In the genomic region with DNA sequence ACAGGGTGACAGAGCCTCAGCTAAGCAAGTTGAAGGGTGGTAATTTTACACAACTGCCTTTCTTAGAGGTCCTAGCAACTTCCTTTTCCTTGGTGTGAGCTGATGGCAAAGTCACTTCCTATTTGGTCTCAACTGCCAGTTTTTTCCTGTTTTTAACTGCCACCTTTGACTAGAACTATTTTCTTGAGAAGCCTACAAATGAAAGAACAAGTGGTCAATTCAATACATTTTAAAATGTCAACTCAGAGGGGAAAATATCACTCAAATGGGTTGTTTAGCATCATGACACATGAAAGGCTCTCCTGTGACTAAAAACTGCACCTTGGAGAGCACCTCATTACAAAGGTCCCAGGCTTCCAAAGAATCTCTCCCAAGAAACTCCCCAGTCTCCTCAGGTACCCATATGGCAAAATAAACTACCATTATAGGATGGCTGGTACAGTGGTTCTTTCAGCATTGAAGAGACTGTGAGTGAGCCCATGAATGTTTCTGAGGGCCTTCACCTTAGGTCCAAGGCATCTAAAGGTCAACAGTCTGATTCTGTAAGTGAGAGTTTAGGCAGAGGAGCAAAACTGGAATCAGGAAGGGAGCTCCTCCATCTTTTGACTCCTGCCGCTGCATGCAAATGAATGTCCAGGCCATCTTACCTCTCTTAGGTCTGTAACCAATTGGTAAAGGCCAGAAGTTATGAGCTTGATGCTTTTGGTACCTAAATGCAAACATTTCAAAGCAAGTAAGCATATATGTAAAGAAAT, we compare ENCODE assay signal across 14 cellular contexts. TPM values are rescaled to one million over a fixed set of nuclear protein-coding genes. Genes with fewer than 3 reads are reported as not detected.
A peak's percentile ranks its signal among the peaks of the same experiment; 100 is the strongest.
DNase-seq lines count a peak whose midpoint lies in the region; ATAC-seq and TF ChIP-seq lines count a peak whose summit lies in the region.
"Had no signal": no experiment of that assay in that cellular context is flagged by ENCODE, and none has a peak within 500 bp of the region (broad histone marks: within the 10 kb centered on the region; RNA-seq: fewer than 3 reads in every experiment).

No MANE protein-coding gene starts in this region.

- TF ChIP-seq CTCF in OCI-LY7 (conservative IDR thresholded peaks at IDR 0.05; ENCODE audit: low read length) = no peak

- H3K4me2 ChIP-seq in OCI-LY7 (ENCODE audit: low read length) = peak overlapping the region; percentile 57
- H3K4me2 ChIP-seq: PC-9 had no signal

- H3K27ac ChIP-seq in OCI-LY7 (ENCODE audit: low read depth, low read length, poor library complexity, severe bottlenecking) = peak overlapping the region; percentile 47
- H3K27ac ChIP-seq: PC-9, skin epidermis had no signal

- H3K36me3 Mint-ChIP-seq in activated naive CD4-positive, alpha-beta T cell treated with anti-CD3 and anti-CD28 coated beads, Interleukin-2, amount 10 ng/mL, durations not matched to agents 7 days and 5 days = no peaks in the 10 kb centered on the region
- H3K36me3 Mint-ChIP-seq in activated naive CD8-positive, alpha-beta T cell treated with anti-CD3 and anti-CD28 coated beads, Interleukin-2, amount 10 ng/mL, durations not matched to agents 7 days and 5 days = peaks cover 2% of the 10 kb centered on the region

- no peak for DNase-seq in activated naive CD4-positive, alpha-beta T cell treated with anti-CD3 and anti-CD28 coated beads, Interleukin-2, amount 10 ng/mL, durations not matched to agents 7 days and 5 days
- no peak for DNase-seq in activated naive CD4-positive, alpha-beta T cell treated with anti-CD3 and anti-CD28 coated beads, Interleukin-2, amount 50 U/mL, for 16 hours
- peak; percentile 40 for DNase-seq in OCI-LY7 (ENCODE audit: low spot score)
- no peak for DNase-seq in activated naive CD8-positive, alpha-beta T cell treated with anti-CD3 and anti-CD28 coated beads, Interleukin-2, amount 10 ng/mL, durations not matched to agents 7 days and 5 days
- DNase-seq in NCI-H1436 treated with DMSO at 0.1 percent for 48 hours (lab: John Stamatoyannopoulos, UW) = no peak
- DNase-seq in stimulated activated CD4-positive, alpha-beta T cell treated with anti-CD3 and anti-CD28 coated beads, Interleukin-4, amount 100 ng/mL, for 1 hour = no peak
- no peak for DNase-seq in D341Med (ENCODE audit: low spot score)
- DNase-seq: central memory CD4-positive, alpha-beta T cell; DMS153; NCI-H1417; NCI-H226; PC-9 had no signal

- no TSS peak for BruUV-seq in OCI-LY7 (replicated peaks; lab: Mats Ljungman, UMichigan)

- peak overlapping the region; percentile 18 for H3K4me3 ChIP-seq in OCI-LY7 (ENCODE audit: low read depth, low read length, poor library complexity, severe bottlenecking)
- H3K4me3 ChIP-seq: PC-9, skin epidermis had no signal

- H3K4me1 ChIP-seq in OCI-LY7 (ENCODE audit: insufficient read depth, low read length, poor library complexity, severe bottlenecking) = peaks cover 20% of the 10 kb centered on the region

- H3K9me2 ChIP-seq in OCI-LY7 (ENCODE audit: insufficient read depth, low read length) = no peaks in the 10 kb centered on the region

- peak overlapping the region; percentile 78 for H3K27ac Mint-ChIP-seq in activated naive CD4-positive, alpha-beta T cell treated with anti-CD3 and anti-CD28 coated beads, Interleukin-2, amount 10 ng/mL, durations not matched to agents 7 days and 5 days
- peak overlapping the region; percentile 81 for H3K27ac Mint-ChIP-seq in activated naive CD8-positive, alpha-beta T cell treated with anti-CD3 and anti-CD28 coated beads, Interleukin-2, amount 10 ng/mL, durations not matched to agents 7 days and 5 days

- H4K20me1 ChIP-seq in OCI-LY7 (ENCODE audit: insufficient read depth, low read length) = no peaks in the 10 kb centered on the region

- H3K27me3 Mint-ChIP-seq in activated naive CD4-positive, alpha-beta T cell treated with anti-CD3 and anti-CD28 coated beads, Interleukin-2, amount 10 ng/mL, durations not matched to agents 7 days and 5 days = no peaks in the 10 kb centered on the region
- H3K27me3 Mint-ChIP-seq in activated naive CD8-positive, alpha-beta T cell treated with anti-CD3 and anti-CD28 coated beads, Interleukin-2, amount 10 ng/mL, durations not matched to agents 7 days and 5 days = no peaks in the 10 kb centered on the region

- intact Hi-C loops in OCI-LY7 (cut with micrococcal nuclease; ENCODE audit: unreplicated experiment) = no loop called here

- H3K9me3 ChIP-seq in OCI-LY7 (ENCODE audit: low read length) = no peaks in the 10 kb centered on the region

- no peaks in the 10 kb centered on the region for H3K9me3 Mint-ChIP-seq in activated naive CD4-positive, alpha-beta T cell treated with anti-CD3 and anti-CD28 coated beads, Interleukin-2, amount 10 ng/mL, durations not matched to agents 7 days and 5 days
- no peaks in the 10 kb centered on the region for H3K9me3 Mint-ChIP-seq in activated naive CD8-positive, alpha-beta T cell treated with anti-CD3 and anti-CD28 coated beads, Interleukin-2, amount 10 ng/mL, durations not matched to agents 7 days and 5 days

- CTCF ChIA-PET in activated naive CD4-positive, alpha-beta T cell treated with anti-CD3 and anti-CD28 coated beads, Interleukin-2, amount 10 ng/mL, durations not matched to agents 7 days and 5 days (lab: Charles Lee) = no interaction called here
- CTCF ChIA-PET in OCI-LY7 (lab: Charles Lee; ENCODE audit: unreplicated experiment) = no interaction called here

- peak overlapping the region; percentile 78; the same call in 1 of the 2 replicates for H2AFZ ChIP-seq in OCI-LY7 (ENCODE audit: low read length)
- H2AFZ ChIP-seq: PC-9 had no signal

- H3K4me3 Mint-ChIP-seq in activated naive CD4-positive, alpha-beta T cell treated with anti-CD3 and anti-CD28 coated beads, Interleukin-2, amount 10 ng/mL, durations not matched to agents 7 days and 5 days = no peak overlapping the region
- H3K4me3 Mint-ChIP-seq in activated naive CD8-positive, alpha-beta T cell treated with anti-CD3 and anti-CD28 coated beads, Interleukin-2, amount 10 ng/mL, durations not matched to agents 7 days and 5 days = peak overlapping the region; percentile 49

- peaks cover 28% of the 10 kb centered on the region for H3K4me1 Mint-ChIP-seq in activated naive CD4-positive, alpha-beta T cell treated with anti-CD3 and anti-CD28 coated beads, Interleukin-2, amount 10 ng/mL, durations not matched to agents 7 days and 5 days
- H3K4me1 Mint-ChIP-seq in activated naive CD8-positive, alpha-beta T cell treated with anti-CD3 and anti-CD28 coated beads, Interleukin-2, amount 10 ng/mL, durations not matched to agents 7 days and 5 days = peaks cover 16% of the 10 kb centered on the region

- ATAC-seq in activated naive CD8-positive, alpha-beta T cell treated with anti-CD3 and anti-CD28 coated beads, Interleukin-2, amount 10 ng/mL, durations not matched to agents 7 days and 5 days (ENCODE audit: low read depth) = no peak
- ATAC-seq in GM21576 (IDR thresholded peaks at IDR 0.05; ENCODE audit: unreplicated experiment) = no peak

- POLR2A ChIA-PET in OCI-LY7 (lab: Charles Lee) = no interaction called here
- POLR2A ChIA-PET in activated naive CD8-positive, alpha-beta T cell treated with anti-CD3 and anti-CD28 coated beads, Interleukin-2, amount 10 ng/mL, durations not matched to agents 7 days and 5 days (lab: Charles Lee) = interaction anchor here (0.6 to 0.7 kb wide), 2 partner anchors 11 to 200 kb away, joined by 3 read pairs; no protein-coding TSS in a partner anchor

- no peaks in the 10 kb centered on the region for H3K79me2 ChIP-seq in OCI-LY7 (ENCODE audit: insufficient read depth, low read depth, low read length)

- no peaks in the 10 kb centered on the region for H3K36me3 ChIP-seq in OCI-LY7 (ENCODE audit: insufficient read depth, low read length)

RNA-seq across cellular contexts. Expression of a gene that starts 5.5 kb away (rescaled TPM):
- 25.4 and 28.8 TPM in 2 replicates for total RNA-seq in OCI-LY7 (2014; rRNA removed; shearing (Covaris generic))
- total RNA-seq in OCI-LY7 (2022) = 28.6 and 30.9 TPM in 2 replicates
- 10 to 100 TPM; 52.7 to 54.0 TPM for total RNA-seq in activated naive CD8-positive, alpha-beta T cell treated with anti-CD3 and anti-CD28 coated beads, Interleukin-2, amount 10 ng/mL, durations not matched to agents 7 days and 5 days
